In genomic region chr19:43533546-43534304, GRCh38 we compare ENCODE assay signal across 8 cellular contexts. TPM values are rescaled to one million over a fixed set of nuclear protein-coding genes. Genes with fewer than 3 reads are reported as not detected.
DNase-seq lines count a peak whose midpoint lies in the region; TF ChIP-seq lines count a peak whose summit lies in the region.

No MANE protein-coding gene starts in this region.

- H3K9ac ChIP-seq in MM.1S (ENCODE audit: low read length) (peak overlapping the region; percentile 36; the same call in 1 of the 2 replicates), neural progenitor cell (no peak overlapping the region)

- H3K9me3 ChIP-seq in DOHH2 (ENCODE audit: control insufficient read depth, insufficient read depth, low read length) (no peaks in the 10 kb centered on the region), MM.1S (replicated peaks; ENCODE audit: insufficient read depth, low read length) (no peaks in the 10 kb centered on the region), neural progenitor cell (ENCODE audit: low read depth) (peaks cover 2% of the 10 kb centered on the region), stomach (peaks cover 0 to 4% (median under 1%) of the 10 kb centered on the region in 4 donors)

- H3F3A ChIP-seq in DOHH2 (ENCODE audit: control insufficient read depth, insufficient read depth) (peaks cover 12% of the 10 kb centered on the region), MM.1S (ENCODE audit: insufficient read depth, low read length) (peaks cover 32% of the 10 kb centered on the region), neural progenitor cell (ENCODE audit: low read depth) (peaks cover 29% of the 10 kb centered on the region)

- peak overlapping the region; percentile 97 for H3K27ac Mint-ChIP-seq in neural progenitor cell

- H3K9me2 ChIP-seq in DOHH2 (replicated peaks; ENCODE audit: control insufficient read depth, low read length) = no peaks in the 10 kb centered on the region
- H3K9me2 ChIP-seq in MM.1S (replicated peaks; ENCODE audit: insufficient read depth, low read length) = no peaks in the 10 kb centered on the region

- H3K4me2 ChIP-seq in DOHH2 (ENCODE audit: low read length) (peak overlapping the region; percentile 94), MM.1S (ENCODE audit: low read depth, low read length) (peak overlapping the region; percentile 87), neural progenitor cell (peak overlapping the region; percentile 75)

- H3K27me3 Mint-ChIP-seq in neural progenitor cell (ENCODE audit: insufficient read depth, low read depth) = peaks cover 2% of the 10 kb centered on the region

- intact Hi-C loops in stomach (cut with DNase I; ENCODE audit: low total_unique reads) = no loop called here

- no peak for TF ChIP-seq EP300 in stomach (IDR thresholded peaks at IDR 0.05)

- peak overlapping the region; percentile 83 for H3K4me3 ChIP-seq in DOHH2 (ENCODE audit: low read length)
- H3K4me3 ChIP-seq in H7 (ENCODE audit: insufficient read depth, low read depth, low read length) = peak overlapping the region; percentile 61
- peak overlapping the region; percentile 67 for H3K4me3 ChIP-seq in MM.1S (ENCODE audit: low read length)
- H3K4me3 ChIP-seq in neural progenitor cell = peak overlapping the region; percentile 42
- peak overlapping the region; percentile 54 to 70 (median 58) for H3K4me3 ChIP-seq in stomach

- peaks cover 23% of the 10 kb centered on the region for H3K4me1 ChIP-seq in DOHH2 (ENCODE audit: control insufficient read depth, low read length)
- H3K4me1 ChIP-seq in MM.1S (ENCODE audit: low read length) = no peaks in the 10 kb centered on the region
- no peaks in the 10 kb centered on the region for H3K4me1 ChIP-seq in neural progenitor cell
- H3K4me1 ChIP-seq in stomach = peaks cover 24 to 42% (median 32%) of the 10 kb centered on the region in 4 donors

- H3K4me3 Mint-ChIP-seq in neural progenitor cell = peak overlapping the region; percentile 93

- H3K27ac ChIP-seq in DOHH2 (ENCODE audit: low read depth, low read length) (peak overlapping the region; percentile 79), MM.1S (ENCODE audit: low read length) (peak overlapping the region; percentile 73; the same call in 1 of the 2 replicates), neural progenitor cell (no peak overlapping the region), stomach (peak overlapping the region; percentile 85 to 94 (median 90))

- peaks cover 22% of the 10 kb centered on the region for H3K4me1 Mint-ChIP-seq in neural progenitor cell

- DNase-seq in H7 = peak; percentile 95
- DNase-seq in MM.1S = peak; percentile 97
- DNase-seq in SIG-M5 treated with dmso at 0.1 percent for 504 hours (lab: John Stamatoyannopoulos, UW; ENCODE audit: unreplicated experiment) = peak; percentile 99
- peak; percentile 92 for DNase-seq in activated naive CD4-positive, alpha-beta T cell treated with Interleukin-2 at 50 U/mL for 16 hours
- DNase-seq in foreskin melanocyte = peak; percentile 99
- DNase-seq in neural progenitor cell (ENCODE audit: low spot score) = peak; percentile 100
- peak; percentile 99 for DNase-seq in stomach

- H4K20me1 ChIP-seq in DOHH2 (ENCODE audit: control insufficient read depth, insufficient read depth, low read depth, low read length) (no peaks in the 10 kb centered on the region), MM.1S (ENCODE audit: insufficient read depth, low read length) (no peaks in the 10 kb centered on the region), neural progenitor cell (ENCODE audit: low read depth) (peaks cover 4% of the 10 kb centered on the region)

- peaks cover 2% of the 10 kb centered on the region for H3K9me3 Mint-ChIP-seq in neural progenitor cell

- H3K36me3 ChIP-seq in DOHH2 (ENCODE audit: control insufficient read depth, low read length) (peaks cover 6% of the 10 kb centered on the region), H7 (replicated peaks; ENCODE audit: control insufficient read depth, insufficient read depth, low read length) (peaks cover under 1% of the 10 kb centered on the region), MM.1S (replicated peaks; ENCODE audit: insufficient read depth, low read length) (no peaks in the 10 kb centered on the region), neural progenitor cell (peaks cover 6% of the 10 kb centered on the region), stomach (peaks cover 0 to 21% (median 16%) of the 10 kb centered on the region in 4 donors)

- TF ChIP-seq CTCF in DOHH2 (IDR thresholded peaks at IDR 0.05; ENCODE audit: low read depth, low read length, poor library complexity, severe bottlenecking) = no peak
- TF ChIP-seq CTCF in MM.1S (IDR thresholded peaks at IDR 0.05; ENCODE audit: low read length) = no peak
- TF ChIP-seq CTCF in neural progenitor cell (IDR thresholded peaks at IDR 0.05) = no peak
- no peak for TF ChIP-seq CTCF in stomach (IDR thresholded peaks at IDR 0.05)

- peaks cover 15% of the 10 kb centered on the region for H3K36me3 Mint-ChIP-seq in neural progenitor cell

- no peaks in the 10 kb centered on the region for H3K27me3 ChIP-seq in DOHH2 (ENCODE audit: control insufficient read depth, low read length)
- H3K27me3 ChIP-seq in H7 (ENCODE audit: control insufficient read depth, insufficient read depth, low read length) = 0 out of 2 replicates have a peak, but pooled peaks cover 2% of the 10 kb centered on the region
- H3K27me3 ChIP-seq in MM.1S (replicated peaks; ENCODE audit: insufficient read depth, low read length) = no peaks in the 10 kb centered on the region
- H3K27me3 ChIP-seq in neural progenitor cell = no peaks in the 10 kb centered on the region
- no peaks in the 10 kb centered on the region for H3K27me3 ChIP-seq in stomach

- WGBS in stomach, 5 donors = 0 to 1% (median 0%) methylated on average over 27 to 41 of the region's 41 CpGs

- H2AFZ ChIP-seq in MM.1S (ENCODE audit: low read length) = peak overlapping the region; percentile 80
- no peak overlapping the region for H2AFZ ChIP-seq in neural progenitor cell (replicated peaks)

- no peak for TF ChIP-seq POLR2A in stomach (IDR thresholded peaks at IDR 0.05)

- no peaks in the 10 kb centered on the region for H3K79me2 ChIP-seq in DOHH2 (ENCODE audit: control insufficient read depth, low read length)
- no peaks in the 10 kb centered on the region for H3K79me2 ChIP-seq in MM.1S (ENCODE audit: low read length)
- no peaks in the 10 kb centered on the region for H3K79me2 ChIP-seq in neural progenitor cell (ENCODE audit: low read depth)

RNA-seq across cellular contexts. Expression of gene ZNF575, which starts 0.7 kb away (rescaled TPM):
- not detected in 2 replicates for total RNA-seq in H7 (2014; rRNA removed; shearing (Covaris generic))
- total RNA-seq in neural progenitor cell (ENCODE audit: low replicate concordance) (not detected in 2 replicates), stomach (10 to 100 TPM in 1 of 5 donors, 1 to 10 TPM in 1, not detected in 3; 7.8 to 23.5 TPM)
- polyA plus RNA-seq in stomach = under 1 TPM; 0.37 to 0.76 (median 0.65) TPM

RNA-seq across cellular contexts. Expression of gene ETHE1, which starts 6.7 kb away (rescaled TPM):
- total RNA-seq in H7 (2014; rRNA removed; shearing (Covaris generic)) = 15.0 and 17.0 TPM in 2 replicates
- 13.6 and 27.8 TPM in 2 replicates for total RNA-seq in neural progenitor cell (ENCODE audit: low replicate concordance)
- 100 to 1,000 TPM in 1 of 5 donors, 10 to 100 TPM in 4; 43.5 to 157 (median 61.1) TPM for total RNA-seq in stomach
- 10 to 100 TPM; 42.6 to 55.5 (median 42.8) TPM for polyA plus RNA-seq in stomach

RNA-seq across cellular contexts. Expression of gene PHLDB3, which starts 29.2 kb away (rescaled TPM):
- total RNA-seq in H7 (2014; rRNA removed; shearing (Covaris generic)) = 3.5 and 7.9 TPM in 2 replicates
- total RNA-seq in neural progenitor cell (ENCODE audit: low replicate concordance) = 3.4 and 21.9 TPM in 2 replicates
- total RNA-seq in stomach = 10 to 100 TPM in 1 of 5 donors, 1 to 10 TPM in 3, not detected in 1; 2.0 to 55.3 (median 8.5) TPM
- polyA plus RNA-seq in stomach = 10 to 100 TPM in 2 of 3 donors, 1 to 10 TPM in 1; 9.5 to 24.9 (median 13.9) TPM

RNA-seq across cellular contexts. Expression of gene XRCC1, which starts 41.6 kb away (rescaled TPM):
- total RNA-seq in H7 (2014; rRNA removed; shearing (Covaris generic)) = 44.9 and 58.8 TPM in 2 replicates
- total RNA-seq in neural progenitor cell (ENCODE audit: low replicate concordance) (33.8 and 88.8 TPM in 2 replicates), stomach (10 to 100 TPM; 10.8 to 42.5 (median 16.8) TPM)
- 10 to 100 TPM; 13.1 to 24.3 (median 18.0) TPM for polyA plus RNA-seq in stomach

RNA-seq across cellular contexts. Expression of gene PINLYP, which starts 41.9 kb away (rescaled TPM):
- 4.9 and 6.2 TPM in 2 replicates for total RNA-seq in H7 (2014; rRNA removed; shearing (Covaris generic))
- total RNA-seq in neural progenitor cell (ENCODE audit: low replicate concordance) (4.0 and 8.6 TPM in 2 replicates), stomach (10 to 100 TPM in 1 of 5 donors, 1 to 10 TPM in 2, under 1 TPM in 1, not detected in 1; 0.14 to 18.7 (median 4.3) TPM)
- polyA plus RNA-seq in stomach = 10 to 100 TPM in 2 of 3 donors, 1 to 10 TPM in 1; 8.0 to 16.8 (median 15.7) TPM
